ENCODE assay signal across 12 cellular contexts in genomic region chr9:78860806-78861475, GRCh38.
DNase-seq lines count a peak whose midpoint lies in the region; ATAC-seq, FAIRE-seq and TF ChIP-seq lines count a peak whose summit lies in the region.
"Had no signal": no experiment of that assay in that cellular context is flagged by ENCODE, and none has a peak within 500 bp of the region (broad histone marks: within the 10 kb centered on the region; RNA-seq: fewer than 3 reads in every experiment).

No MANE protein-coding gene starts in this region.

- H3K27me3 ChIP-seq in right atrium auricular region: no peaks in the 10 kb centered on the region
- H3K27me3 ChIP-seq: SJCRH30 had no signal

- no peak for FAIRE-seq in HTR-8/SVneo (lab: Jason Lieb, UNC)

- in situ Hi-C loops in astrocyte of the spinal cord (cut with HindIII; ENCODE audit: low sequenced_read_pairs): no loop called here

- H3K4me3 ChIP-seq in astrocyte of the spinal cord (ENCODE audit: low read depth, low read length): no peak overlapping the region
- H3K4me3 ChIP-seq in right atrium auricular region: no peak overlapping the region
- H3K4me3 ChIP-seq: lower lobe of right lung, SJCRH30 had no signal

- H3K9me3 ChIP-seq in right atrium auricular region: no peaks in the 10 kb centered on the region
- H3K9me3 ChIP-seq: lower lobe of right lung, SJCRH30 had no signal

- no peaks in the 10 kb centered on the region for H3K4me1 ChIP-seq in right atrium auricular region
- H3K4me1 ChIP-seq: lower lobe of right lung, SJCRH30 had no signal

- no peak overlapping the region for H3K27ac ChIP-seq in right atrium auricular region
- H3K27ac ChIP-seq: lower lobe of right lung, SJCRH30 had no signal

- DNase-seq in EH (ENCODE audit: low read depth) (peak; percentile 76), HTR-8/SVneo (ENCODE audit: insufficient read length, low spot score) (peak; percentile 4), astrocyte of the spinal cord (ENCODE audit: low read depth, low spot score) (peak; percentile 65), iPS-NIHi7 (ENCODE audit: extremely low spot score) (peak; percentile 26), occipital lobe (lab: John Stamatoyannopoulos, UW) (no peak), right atrium auricular region (ENCODE audit: low spot score) (no peak)
- DNase-seq: activated B cell treated with CpG ODN at 0.5 μM for 24 hours, lower lobe of right lung, MV-4-11, SJCRH30 had no signal

- ATAC-seq in GM21367 (IDR thresholded peaks at IDR 0.05; ENCODE audit: unreplicated experiment): no peak
- ATAC-seq in GM18868 (IDR thresholded peaks at IDR 0.05; ENCODE audit: unreplicated experiment): no peak
- ATAC-seq: lower lobe of right lung had no signal

- TF ChIP-seq CTCF in astrocyte of the spinal cord (IDR thresholded peaks at IDR 0.05; ENCODE audit: low read depth, low read length) (no peak), right atrium auricular region (IDR thresholded peaks at IDR 0.05) (no peak)

- no peaks in the 10 kb centered on the region for H3K36me3 ChIP-seq in right atrium auricular region
- H3K36me3 ChIP-seq: lower lobe of right lung, SJCRH30 had no signal

Comparison
In these comparisons a context has a peak if more than half of its experiments do, and no peak if none do; other contexts are left out.
1. DNase-seq: peak in EH (single experiment), HTR-8/SVneo (single experiment), astrocyte of the spinal cord (single experiment) and iPS-NIHi7 (single experiment); none in occipital lobe (single experiment) and right atrium auricular region (single experiment).